1 cellular context compared by ENCODE assay signal in genomic region chr16:20329392-20330138, GRCh38.
TF ChIP-seq lines count a peak whose summit lies in the region.

No MANE protein-coding gene starts in this region.

TF ChIP-seq in HepG2, 621 proteins besides CTCF, POLR2A, EP300 and RAD21:
- peak; percentile 58 for TF ChIP-seq USF2 (IDR thresholded peaks at IDR 0.05; ENCODE audit: low read depth, low read length)
- TF ChIP-seq USF2 (CRISPR knock-in tag; IDR thresholded peaks at IDR 0.05; ENCODE audit: borderline replicate concordance) = no peak
- TF ChIP-seq, protein P1, sequence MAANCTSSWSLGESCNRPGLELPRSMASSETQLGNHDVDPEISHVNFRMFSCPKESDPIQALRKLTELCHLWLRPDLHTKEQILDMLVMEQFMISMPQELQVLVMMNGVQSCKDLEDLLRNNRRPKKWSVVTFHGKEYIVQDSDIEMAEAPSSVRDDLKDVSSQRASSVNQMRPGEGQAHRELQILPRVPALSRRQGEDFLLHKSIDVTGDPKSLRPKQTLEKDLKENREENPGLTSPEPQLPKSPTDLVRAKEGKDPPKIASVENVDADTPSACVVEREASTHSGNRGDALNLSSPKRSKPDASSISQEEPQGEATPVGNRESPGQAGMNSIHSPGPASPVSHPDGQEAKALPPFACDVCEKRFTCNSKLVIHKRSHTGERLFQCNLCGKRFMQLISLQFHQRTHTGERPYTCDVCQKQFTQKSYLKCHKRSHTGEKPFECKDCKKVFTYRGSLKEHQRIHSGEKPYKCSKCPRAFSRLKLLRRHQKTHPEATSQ (CRISPR knock-in tag; IDR thresholded peaks at IDR 0.05; ENCODE audit: borderline replicate concordance) = 0 out of 2 replicates have a peak, but pooled peaks have one; percentile 10
- no peak for TF ChIP-seq RFX3 (CRISPR knock-in tag; IDR thresholded peaks at IDR 0.05)
- TF ChIP-seq RAD51 (IDR thresholded peaks at IDR 0.05; ENCODE audit: borderline replicate concordance) = peak; percentile 92
- TF ChIP-seq NFKB2 (CRISPR knock-in tag; IDR thresholded peaks at IDR 0.05; ENCODE audit: borderline replicate concordance) = no peak
- TF ChIP-seq ZNF770 (CRISPR knock-in tag; IDR thresholded peaks at IDR 0.05) = peak; percentile 70; the same call in 1 of the 2 replicates
- peak; percentile 90 for TF ChIP-seq ZNF121 (CRISPR knock-in tag; IDR thresholded peaks at IDR 0.05)
- no peak for TF ChIP-seq BHLHE40 (IDR thresholded peaks at IDR 0.05; ENCODE audit: low read length)
- TF ChIP-seq FOXP1 (IDR thresholded peaks at IDR 0.05) = peak; percentile 5; the same call in 1 of the 2 replicates
- TF ChIP-seq FOXP1 (CRISPR knock-in tag; IDR thresholded peaks at IDR 0.05) = no peak
